In genomic region chr1:155166006-155166372, GRCh38 we compare ENCODE assay signal across 1 cellular context.
TF ChIP-seq lines count a peak whose summit lies in the region.

No MANE protein-coding gene starts in this region.

TF ChIP-seq in IMR-90, 13 proteins besides CTCF, POLR2A, EP300 and RAD21:
- TF ChIP-seq MAZ (IDR thresholded peaks at IDR 0.05; ENCODE audit: borderline replicate concordance, low read depth, low read length), result no peak
- TF ChIP-seq CEBPB (IDR thresholded peaks at IDR 0.05; ENCODE audit: low read depth, low read length), result no peak
- TF ChIP-seq MAFK (IDR thresholded peaks at IDR 0.05; ENCODE audit: low read depth, low read length), result no peak
- no peak for TF ChIP-seq FOS (IDR thresholded peaks at IDR 0.05; ENCODE audit: low read depth, low read length)
- TF ChIP-seq USF2 (IDR thresholded peaks at IDR 0.05; ENCODE audit: low read depth, low read length), result no peak
- no peak for TF ChIP-seq ELK1 (IDR thresholded peaks at IDR 0.05; ENCODE audit: borderline replicate concordance, low read depth, low read length)
- no peak for TF ChIP-seq RFX5 (IDR thresholded peaks at IDR 0.05; ENCODE audit: low read depth, low read length)
- no peak for TF ChIP-seq CHD1 (IDR thresholded peaks at IDR 0.05; ENCODE audit: low read depth, low read length)
